Comparison of ENCODE assay signal across 8 cellular contexts in the genomic region with DNA sequence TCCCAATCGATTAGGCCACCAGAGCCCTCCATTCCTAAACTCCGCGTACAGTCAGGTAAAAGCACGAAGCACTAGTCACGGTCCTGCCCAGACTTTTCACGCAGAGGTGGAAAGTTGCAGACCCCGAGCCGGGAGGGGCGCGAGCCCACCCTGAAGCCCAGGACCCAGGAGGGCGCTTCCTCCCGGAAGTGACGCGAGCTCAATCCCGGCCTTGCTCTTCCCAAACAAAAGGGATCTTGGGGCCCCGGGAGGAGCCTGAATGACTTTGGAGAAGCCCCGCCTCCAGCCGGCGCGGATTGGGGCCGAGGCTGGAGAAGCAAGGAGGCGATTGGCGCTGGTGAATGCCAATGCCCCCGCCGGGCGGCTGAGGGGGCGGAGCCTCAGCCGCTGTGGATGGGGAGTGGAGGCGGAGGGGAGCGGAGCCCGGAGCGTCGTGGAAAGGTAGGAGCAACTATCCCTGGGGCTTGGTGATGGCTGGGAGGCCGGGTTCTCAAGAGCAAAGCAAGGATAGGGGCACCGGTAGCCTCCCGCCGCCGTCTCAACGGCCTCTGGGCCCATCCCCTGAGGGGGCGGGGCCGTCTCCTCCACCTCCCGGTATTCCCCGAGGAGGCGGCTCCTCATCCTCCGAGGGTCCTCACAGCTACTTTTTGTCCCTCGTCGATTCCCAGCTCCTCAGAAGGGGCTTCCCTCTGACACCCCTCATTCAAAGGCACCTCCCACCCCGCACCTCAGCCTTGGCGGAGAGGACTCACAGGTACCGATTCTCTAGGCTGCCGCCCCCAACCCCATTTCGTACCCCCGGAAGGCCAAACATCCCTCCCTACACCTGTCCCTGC. TPM values are rescaled to one million over a fixed set of nuclear protein-coding genes. Genes with fewer than 3 reads are reported as not detected.
DNase-seq lines count a peak whose midpoint lies in the region; ATAC-seq, FAIRE-seq and TF ChIP-seq lines count a peak whose summit lies in the region.

A gene with protein sequence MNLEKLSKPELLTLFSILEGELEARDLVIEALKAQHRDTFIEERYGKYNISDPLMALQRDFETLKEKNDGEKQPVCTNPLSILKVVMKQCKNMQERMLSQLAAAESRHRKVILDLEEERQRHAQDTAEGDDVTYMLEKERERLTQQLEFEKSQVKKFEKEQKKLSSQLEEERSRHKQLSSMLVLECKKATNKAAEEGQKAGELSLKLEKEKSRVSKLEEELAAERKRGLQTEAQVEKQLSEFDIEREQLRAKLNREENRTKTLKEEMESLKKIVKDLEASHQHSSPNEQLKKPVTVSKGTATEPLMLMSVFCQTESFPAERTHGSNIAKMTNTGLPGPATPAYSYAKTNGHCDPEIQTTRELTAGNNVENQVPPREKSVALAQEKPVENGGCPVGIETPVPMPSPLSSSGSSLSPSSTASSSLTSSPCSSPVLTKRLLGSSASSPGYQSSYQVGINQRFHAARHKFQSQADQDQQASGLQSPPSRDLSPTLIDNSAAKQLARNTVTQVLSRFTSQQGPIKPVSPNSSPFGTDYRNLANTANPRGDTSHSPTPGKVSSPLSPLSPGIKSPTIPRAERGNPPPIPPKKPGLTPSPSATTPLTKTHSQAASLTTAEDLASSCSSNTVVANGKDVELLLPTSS (plus strand): TSS at position 383 of the 836 bp plus-strand sequence. CDS start 19,952 bp downstream, outside the sequence.

- FAIRE-seq in GM12892 (lab: Jason Lieb, UNC) = peak; percentile 54
- FAIRE-seq in urothelium cell line (lab: Jason Lieb, UNC) = no peak

- no peaks in the 10 kb centered on the region for H3K27me3 ChIP-seq in right atrium auricular region

- ATAC-seq in HG02840 (IDR thresholded peaks at IDR 0.05; ENCODE audit: low FRiP score, unreplicated experiment) = peak; percentile 81

- no peaks in the 10 kb centered on the region for H3K9me3 ChIP-seq in right atrium auricular region

- peak within 1 kb of the TSS; percentile 87 to 96 for H3K27ac ChIP-seq in right atrium auricular region

- DNase-seq in GM12892 (ENCODE audit: insufficient read length) (peak; percentile 81), NCI-H1436 treated with DMSO at 0.1 percent for 48 hours (lab: John Stamatoyannopoulos, UW) (peak; percentile 86), T-helper 2 cell (peak; percentile 51 to 84 (median 71)), anterior cingulate cortex (lab: John Stamatoyannopoulos, UW) (peak; percentile 68 to 99 (median 95)), right atrium auricular region (ENCODE audit: low spot score) (peak; percentile 99), pulmonary artery endothelial cell (ENCODE audit: low read depth, low spot score) (peak; percentile 84), urothelium cell line (ENCODE audit: low spot score) (peak; percentile 99)

- TF ChIP-seq POLR2A in GM12892 (IDR thresholded peaks at IDR 0.05; ENCODE audit: low read depth, low read length) = no peak

- no peak for TF ChIP-seq CTCF in right atrium auricular region (IDR thresholded peaks at IDR 0.05)

- H3K36me3 ChIP-seq in right atrium auricular region = no peaks in the 10 kb centered on the region

- H3K4me3 ChIP-seq in right atrium auricular region = peak within 1 kb of the TSS; percentile 88 to 89

- H3K4me1 ChIP-seq in right atrium auricular region = peaks cover 0 to 40% of the 10 kb centered on the region in 2 donors

RNA-seq across cellular contexts. Expression of the gene that starts here (rescaled TPM):
- 5.8 TPM for polyA plus RNA-seq in GM12892 (2012; ENCODE audit: missing spikeins)
- total RNA-seq in right atrium auricular region = 10 to 100 TPM; 10.2 to 13.4 TPM
- total RNA-seq in pulmonary artery endothelial cell = 25.2 and 34.1 TPM in 2 replicates

Comparison
In these comparisons a context has a peak if more than half of its experiments do, and no peak if none do; other contexts are left out.
1. Peak in every context shown above with its lines: DNase-seq, ATAC-seq, H3K4me3 ChIP-seq and H3K27ac ChIP-seq.